1 cellular context compared by ENCODE assay signal in genomic region chr13:37427843-37428494, GRCh38.
TF ChIP-seq lines count a peak whose summit lies in the region.

No MANE protein-coding gene starts in this region.

TF ChIP-seq in HepG2, 621 proteins besides CTCF, POLR2A, EP300 and RAD21 (continued from another document):
- TF ChIP-seq ZNF276 (CRISPR knock-in tag; IDR thresholded peaks at IDR 0.05; ENCODE audit: low read depth) (no peak), ZBTB38 (CRISPR knock-in tag; IDR thresholded peaks at IDR 0.05) (no peak), ZNF788 (CRISPR knock-in tag; IDR thresholded peaks at IDR 0.05; ENCODE audit: borderline replicate concordance) (no peak), ZNF17 (CRISPR knock-in tag; IDR thresholded peaks at IDR 0.05) (no peak), ATRX (CRISPR knock-in tag; IDR thresholded peaks at IDR 0.05; ENCODE audit: borderline replicate concordance) (no peak), ZNF280D (CRISPR knock-in tag; IDR thresholded peaks at IDR 0.05) (no peak), HMG20B (CRISPR knock-in tag; conservative IDR thresholded peaks at IDR 0.05) (no peak), ZNF530 (CRISPR knock-in tag; IDR thresholded peaks at IDR 0.05; ENCODE audit: low read depth) (no peak), MAZ (IDR thresholded peaks at IDR 0.05; ENCODE audit: borderline replicate concordance, low read depth, low read length) (no peak), MAZ (CRISPR knock-in tag; IDR thresholded peaks at IDR 0.05; ENCODE audit: low read depth) (no peak), RAD51 (IDR thresholded peaks at IDR 0.05; ENCODE audit: borderline replicate concordance) (no peak), ZNF282 (IDR thresholded peaks at IDR 0.05; ENCODE audit: partially characterized antibody) (no peak), NFE2 (CRISPR knock-in tag; IDR thresholded peaks at IDR 0.05) (no peak)
- TF ChIP-seq, protein P1, sequence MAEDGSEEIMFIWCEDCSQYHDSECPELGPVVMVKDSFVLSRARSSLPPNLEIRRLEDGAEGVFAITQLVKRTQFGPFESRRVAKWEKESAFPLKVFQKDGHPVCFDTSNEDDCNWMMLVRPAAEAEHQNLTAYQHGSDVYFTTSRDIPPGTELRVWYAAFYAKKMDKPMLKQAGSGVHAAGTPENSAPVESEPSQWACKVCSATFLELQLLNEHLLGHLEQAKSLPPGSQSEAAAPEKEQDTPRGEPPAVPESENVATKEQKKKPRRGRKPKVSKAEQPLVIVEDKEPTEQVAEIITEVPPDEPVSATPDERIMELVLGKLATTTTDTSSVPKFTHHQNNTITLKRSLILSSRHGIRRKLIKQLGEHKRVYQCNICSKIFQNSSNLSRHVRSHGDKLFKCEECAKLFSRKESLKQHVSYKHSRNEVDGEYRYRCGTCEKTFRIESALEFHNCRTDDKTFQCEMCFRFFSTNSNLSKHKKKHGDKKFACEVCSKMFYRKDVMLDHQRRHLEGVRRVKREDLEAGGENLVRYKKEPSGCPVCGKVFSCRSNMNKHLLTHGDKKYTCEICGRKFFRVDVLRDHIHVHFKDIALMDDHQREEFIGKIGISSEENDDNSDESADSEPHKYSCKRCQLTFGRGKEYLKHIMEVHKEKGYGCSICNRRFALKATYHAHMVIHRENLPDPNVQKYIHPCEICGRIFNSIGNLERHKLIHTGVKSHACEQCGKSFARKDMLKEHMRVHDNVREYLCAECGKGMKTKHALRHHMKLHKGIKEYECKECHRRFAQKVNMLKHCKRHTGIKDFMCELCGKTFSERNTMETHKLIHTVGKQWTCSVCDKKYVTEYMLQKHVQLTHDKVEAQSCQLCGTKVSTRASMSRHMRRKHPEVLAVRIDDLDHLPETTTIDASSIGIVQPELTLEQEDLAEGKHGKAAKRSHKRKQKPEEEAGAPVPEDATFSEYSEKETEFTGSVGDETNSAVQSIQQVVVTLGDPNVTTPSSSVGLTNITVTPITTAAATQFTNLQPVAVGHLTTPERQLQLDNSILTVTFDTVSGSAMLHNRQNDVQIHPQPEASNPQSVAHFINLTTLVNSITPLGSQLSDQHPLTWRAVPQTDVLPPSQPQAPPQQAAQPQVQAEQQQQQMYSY (CRISPR knock-in tag; IDR thresholded peaks at IDR 0.05), result no peak
